ENCODE assay signal across 8 cellular contexts in genomic region chr3:108590443-108590842, GRCh38. TPM values are rescaled to one million over a fixed set of nuclear protein-coding genes. Genes with fewer than 3 reads are reported as not detected.
DNase-seq lines count a peak whose midpoint lies in the region; ATAC-seq and TF ChIP-seq lines count a peak whose summit lies in the region.

No MANE protein-coding gene starts in this region.

- no peak overlapping the region for H3K14ac ChIP-seq in H9 (ENCODE audit: insufficient read depth, low read length)

- no peak overlapping the region for H2AK5ac ChIP-seq in H9 (ENCODE audit: insufficient read length, low read length)

- no peaks in the 10 kb centered on the region for H3K4me1 ChIP-seq in H9 (ENCODE audit: insufficient read depth, low read length)
- peaks cover 17% of the 10 kb centered on the region for H3K4me1 ChIP-seq in lower lobe of right lung

- H3T11ph ChIP-seq in H9 (ENCODE audit: low read length), result no peak overlapping the region

- DNase-seq in AG09309 (ENCODE audit: low read depth), result no peak
- no peak for DNase-seq in H9
- DNase-seq in lower lobe of right lung, result no peak
- no peak for DNase-seq in GM13976 (ENCODE audit: low spot score)
- no peak for DNase-seq in pons (ENCODE audit: low spot score)
- no peak for DNase-seq in effector CD4-positive, alpha-beta T cell

- H3K4me3 ChIP-seq in AG09309 (ENCODE audit: control insufficient read depth, low read depth, low read length) (peak overlapping the region; percentile 98), lower lobe of right lung (peak overlapping the region; percentile 74)

- no peaks in the 10 kb centered on the region for H3K36me3 ChIP-seq in lower lobe of right lung

- peaks cover 18% of the 10 kb centered on the region; the same call in 1 of the 2 replicates for H3K79me2 ChIP-seq in H9 (ENCODE audit: insufficient read depth, low read length)

- H3K4ac ChIP-seq in H9 (ENCODE audit: low read depth, low read length), result no peak overlapping the region

- H2BK120ac ChIP-seq in H9 (ENCODE audit: low read depth, low read length, poor library complexity, severe bottlenecking), result no peak overlapping the region

- H3K27ac ChIP-seq in H9 (ENCODE audit: insufficient read length, low read depth, low read length) (no peak overlapping the region), lower lobe of right lung (peak overlapping the region; percentile 94)

- peaks cover 9% of the 10 kb centered on the region for H3K23me2 ChIP-seq in H9 (ENCODE audit: insufficient read length, low read depth, low read length, poor library complexity, severe bottlenecking)

- peak overlapping the region; percentile 74 for H3K9ac ChIP-seq in H9 (ENCODE audit: extremely low read depth, insufficient read length, low read length)

- H2BK20ac ChIP-seq in H9 (ENCODE audit: low read depth, low read length, poor library complexity, severe bottlenecking), result no peak overlapping the region

- H4K8ac ChIP-seq in H9 (replicated peaks; ENCODE audit: insufficient read length, low read depth, low read length), result no peak overlapping the region

- no peak overlapping the region for H3K56ac ChIP-seq in H9 (ENCODE audit: insufficient read length, low read depth, low read length)

- WGBS in H9 (ENCODE audit: extremely low coverage, insufficient read length, low lambda C conversion rate), result no CpG with 5 or more reads among the region's 4 CpGs

- no peaks in the 10 kb centered on the region for H3K9me3 Mint-ChIP-seq in H9
- no peaks in the 10 kb centered on the region for H3K9me3 Mint-ChIP-seq in activated naive CD8-positive, alpha-beta T cell (ENCODE audit: low read depth)

- H2AFZ ChIP-seq in H9 (ENCODE audit: low read length), result no peak overlapping the region

- no peak overlapping the region for H4K5ac ChIP-seq in H9 (ENCODE audit: insufficient read length, low read depth, low read length)

- in situ Hi-C loops in GM13976 (cut with MboI; ENCODE audit: low sequenced_read_pairs, unreplicated experiment), result no loop called here

- TF ChIP-seq CTCF in AG09309 (IDR thresholded peaks at IDR 0.05; ENCODE audit: control insufficient read depth, insufficient read depth, low read depth, low read length, missing control alignments), result no peak
- no peak for TF ChIP-seq CTCF in H9 (conservative IDR thresholded peaks at IDR 0.05)
- no peak for TF ChIP-seq CTCF in lower lobe of right lung (IDR thresholded peaks at IDR 0.05)
- TF ChIP-seq CTCF in GM13976 (IDR thresholded peaks at IDR 0.05; ENCODE audit: borderline replicate concordance, control extremely low read depth, extremely low read depth, insufficient read depth, missing control alignments), result no peak

- no peaks in the 10 kb centered on the region for H4K20me1 ChIP-seq in H9 (ENCODE audit: control insufficient read depth, insufficient read depth, insufficient read length)

- peak overlapping the region; percentile 96 for H3K4me2 ChIP-seq in H9 (ENCODE audit: insufficient read depth, insufficient read length, low read length)

- H3K4me3 Mint-ChIP-seq in H9, result peak overlapping the region; percentile 100
- H3K4me3 Mint-ChIP-seq in activated naive CD8-positive, alpha-beta T cell, result peak overlapping the region; percentile 99

- H3K36me3 Mint-ChIP-seq in H9 (ENCODE audit: insufficient read depth in 1 of 3, low read depth in 3 of 3), result peaks cover 0 to 6% (median 6%) of the 10 kb centered on the region in 3 experiments; a peak in 3 of 7 replicates
- no peaks in the 10 kb centered on the region for H3K36me3 Mint-ChIP-seq in activated naive CD8-positive, alpha-beta T cell

- H2BK15ac ChIP-seq in H9 (ENCODE audit: low read depth, low read length), result no peak overlapping the region

- ATAC-seq in lower lobe of right lung (no peak), GM19395 (IDR thresholded peaks at IDR 0.05; ENCODE audit: unreplicated experiment) (no peak)

- H4K91ac ChIP-seq in H9 (ENCODE audit: insufficient read length, low read depth, low read length), result no peak overlapping the region

- no peak overlapping the region for H3K18ac ChIP-seq in H9 (ENCODE audit: insufficient read length, low read depth, low read length)

- H3K27me3 Mint-ChIP-seq in H9 (ENCODE audit: low read depth), result no peaks in the 10 kb centered on the region
- no peaks in the 10 kb centered on the region for H3K27me3 Mint-ChIP-seq in activated naive CD8-positive, alpha-beta T cell

- H3K23ac ChIP-seq in H9 (ENCODE audit: insufficient read length, low read depth, low read length), result no peak overlapping the region

- H3K27me3 ChIP-seq in H9 (ENCODE audit: insufficient read depth, low read length) (no peaks in the 10 kb centered on the region), lower lobe of right lung (ENCODE audit: low read depth) (no peaks in the 10 kb centered on the region)

- H3K79me1 ChIP-seq in H9 (ENCODE audit: insufficient read depth, low read depth, low read length, poor library complexity, severe bottlenecking), result no peaks in the 10 kb centered on the region

- no peaks in the 10 kb centered on the region for H3K9me3 ChIP-seq in H9 (ENCODE audit: control insufficient read depth, low read depth, low read length)
- no peaks in the 10 kb centered on the region for H3K9me3 ChIP-seq in lower lobe of right lung

- H3K4me1 Mint-ChIP-seq in H9, result peaks cover 36 to 39% of the 10 kb centered on the region in 2 experiments
- peaks cover 36% of the 10 kb centered on the region for H3K4me1 Mint-ChIP-seq in activated naive CD8-positive, alpha-beta T cell (ENCODE audit: low read depth)

- no peak overlapping the region for H2BK5ac ChIP-seq in H9 (ENCODE audit: insufficient read length, low read length)

- intact Hi-C loops in lower lobe of right lung (cut with DNase I), result no loop called here

- peak overlapping the region; percentile 82 to 90 (median 89); a peak in 6 of 7 replicates for H3K27ac Mint-ChIP-seq in H9
- peak overlapping the region; percentile 97 for H3K27ac Mint-ChIP-seq in activated naive CD8-positive, alpha-beta T cell

- no peak overlapping the region for H2BK12ac ChIP-seq in H9 (ENCODE audit: insufficient read length, low read depth, low read length)

RNA-seq across cellular contexts. Expression of gene DZIP3, which starts 0.9 kb away (rescaled TPM):
- total RNA-seq in H9 (2021) (22.1 and 24.1 TPM in 2 replicates), lower lobe of right lung (13.5 TPM)

RNA-seq across cellular contexts. Expression of gene CIP2A, which starts 1.2 kb away (rescaled TPM):
- 34.2 and 38.8 TPM in 2 replicates for total RNA-seq in H9 (2021)
- 3.2 TPM for total RNA-seq in lower lobe of right lung
